In the genomic region with DNA sequence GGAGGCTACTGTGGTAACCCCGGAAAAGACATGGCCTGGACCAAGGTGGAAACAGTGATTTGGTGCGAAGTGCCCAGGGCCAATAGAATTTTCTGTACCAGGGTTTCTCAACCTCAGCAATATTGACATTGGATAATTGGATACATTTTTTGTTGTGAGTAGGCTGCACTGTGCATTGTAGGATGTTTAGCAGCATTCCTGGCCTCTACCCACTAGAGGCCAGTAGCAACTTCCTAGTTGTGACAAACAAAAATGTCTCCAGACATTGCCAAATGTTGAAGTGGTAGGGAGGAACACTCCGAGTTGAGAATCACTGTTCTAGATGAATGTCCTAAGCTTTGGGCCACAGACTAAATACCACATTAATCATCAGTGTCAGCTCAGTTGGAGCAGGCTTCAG, we compare ENCODE assay signal across 10 cellular contexts. TPM values are rescaled to one million over a fixed set of nuclear protein-coding genes. Genes with fewer than 3 reads are reported as not detected.
DNase-seq lines count a peak whose midpoint lies in the region; ATAC-seq and TF ChIP-seq lines count a peak whose summit lies in the region.
"Had no signal": no experiment of that assay in that cellular context is flagged by ENCODE, and none has a peak within 500 bp of the region (broad histone marks: within the 10 kb centered on the region; RNA-seq: fewer than 3 reads in every experiment).

No MANE protein-coding gene starts in this region.

- H3K4me3 ChIP-seq in right lobe of liver (no peak overlapping the region), suprapubic skin (no peak overlapping the region)
- H3K4me3 ChIP-seq: thoracic aorta had no signal

- ATAC-seq in right lobe of liver (peak; percentile 30 to 67 (median 52)), HG02870 (IDR thresholded peaks at IDR 0.05; ENCODE audit: unreplicated experiment) (no peak)
- ATAC-seq: activated CD4-positive, CD25-positive, alpha-beta regulatory T cell treated with anti-CD3 and anti-CD28 coated beads, Interleukin-2, amount 50 U/mL, for 24 hours had no signal

- H3K36me3 ChIP-seq in right lobe of liver = no peaks in the 10 kb centered on the region
- no peaks in the 10 kb centered on the region for H3K36me3 ChIP-seq in suprapubic skin
- H3K36me3 ChIP-seq: thoracic aorta had no signal

- intact Hi-C loops in right lobe of liver (cut with DNase I) = no loop called here

- TF ChIP-seq EP300 in suprapubic skin (IDR thresholded peaks at IDR 0.05) = no peak

- no peak for TF ChIP-seq POLR2A in right lobe of liver (IDR thresholded peaks at IDR 0.05)
- TF ChIP-seq POLR2A in suprapubic skin (IDR thresholded peaks at IDR 0.05) = no peak

- H3K27ac ChIP-seq in right lobe of liver (no peak overlapping the region), suprapubic skin (no peak overlapping the region)
- H3K27ac ChIP-seq: thoracic aorta had no signal

- DNase-seq in CD1c-positive myeloid dendritic cell (ENCODE audit: extremely low spot score) = peak; percentile 68
- peak; percentile 54 for DNase-seq in HT1080 (ENCODE audit: low read depth)
- DNase-seq in astrocyte of the hippocampus (ENCODE audit: low read depth, low spot score) = peak; percentile 56
- DNase-seq in right lobe of liver = no peak
- DNase-seq in suprapubic skin (ENCODE audit: low spot score in 2 of 2) = no peak
- DNase-seq in OCI-M2 (lab: John Stamatoyannopoulos, UW; ENCODE audit: unreplicated experiment) = no peak
- no peak for DNase-seq in activated effector memory CD4-positive, alpha-beta T cell treated with anti-CD3 and anti-CD28 coated beads, Interleukin-2, amount 50 U/mL, for 16 hours

- peak; percentile 12 to 47 (median 38) for TF ChIP-seq CTCF in right lobe of liver (IDR thresholded peaks at IDR 0.05)
- TF ChIP-seq CTCF in suprapubic skin (IDR thresholded peaks at IDR 0.05) = no peak

- H3K4me1 ChIP-seq in right lobe of liver (no peaks in the 10 kb centered on the region), suprapubic skin (no peaks in the 10 kb centered on the region)

- 30% methylated on average over 3 of the region's 3 CpGs for WGBS in right lobe of liver (ENCODE audit: insufficient coverage, low coverage, low lambda C conversion rate, missing lambda C conversion rate)
- WGBS in suprapubic skin = 58% methylated on average over 3 of the region's 3 CpGs

- no peaks in the 10 kb centered on the region for H3K9me3 ChIP-seq in right lobe of liver
- H3K9me3 ChIP-seq in suprapubic skin = no peaks in the 10 kb centered on the region
- H3K9me3 ChIP-seq: thoracic aorta had no signal

- H3K27me3 ChIP-seq in right lobe of liver (no peaks in the 10 kb centered on the region), suprapubic skin (no peaks in the 10 kb centered on the region)

RNA-seq across cellular contexts. Expression of gene CGRRF1, which starts 6.2 kb away (rescaled TPM):
- 6.3 and 8.5 TPM in 2 replicates for total RNA-seq in HT1080 (2014; rRNA removed; shearing (Covaris generic))
- polyA plus RNA-seq in HT1080 (2015; cell fraction: cytosol; rRNA removed) = 8.3 and 8.9 TPM in 2 replicates
- 7.8 and 8.3 TPM in 2 replicates for polyA plus RNA-seq in HT1080 (2015; cell fraction: nucleus; rRNA removed)
- total RNA-seq in right lobe of liver (1 to 10 TPM; 5.4 to 8.2 (median 6.7) TPM), suprapubic skin (10 to 100 TPM in 2 of 4 donors, 1 to 10 TPM in 2; 5.6 to 12.1 (median 9.2) TPM)

RNA-seq across cellular contexts. Expression of gene GMFB, which starts 14.7 kb away (rescaled TPM):
- 132 and 134 TPM in 2 replicates for total RNA-seq in HT1080 (2014; rRNA removed; shearing (Covaris generic))
- 76.1 and 108 TPM in 2 replicates for polyA plus RNA-seq in HT1080 (2015; cell fraction: cytosol; rRNA removed)
- 49.6 and 58.6 TPM in 2 replicates for polyA plus RNA-seq in HT1080 (2015; cell fraction: nucleus; rRNA removed)
- total RNA-seq in right lobe of liver = 10 to 100 TPM; 13.8 to 36.3 (median 22.5) TPM
- 10 to 100 TPM; 24.1 to 44.3 (median 26.6) TPM for total RNA-seq in suprapubic skin

Comparison
In these comparisons a context has a peak if more than half of its experiments do, and no peak if none do; other contexts are left out.
1. DNase-seq: peak in CD1c-positive myeloid dendritic cell (single experiment), HT1080 (single experiment) and astrocyte of the hippocampus (single experiment); none in right lobe of liver (0 of 3), suprapubic skin (0 of 2), OCI-M2 (single experiment) and activated effector memory CD4-positive, alpha-beta T cell treated with anti-CD3 and anti-CD28 coated beads, Interleukin-2, amount 50 U/mL, for 16 hours (single experiment).
2. CTCF ChIP-seq: peak in right lobe of liver (4 of 4); none in suprapubic skin (0 of 2).